ENCODE assay signal across 8 cellular contexts in the genomic region with DNA sequence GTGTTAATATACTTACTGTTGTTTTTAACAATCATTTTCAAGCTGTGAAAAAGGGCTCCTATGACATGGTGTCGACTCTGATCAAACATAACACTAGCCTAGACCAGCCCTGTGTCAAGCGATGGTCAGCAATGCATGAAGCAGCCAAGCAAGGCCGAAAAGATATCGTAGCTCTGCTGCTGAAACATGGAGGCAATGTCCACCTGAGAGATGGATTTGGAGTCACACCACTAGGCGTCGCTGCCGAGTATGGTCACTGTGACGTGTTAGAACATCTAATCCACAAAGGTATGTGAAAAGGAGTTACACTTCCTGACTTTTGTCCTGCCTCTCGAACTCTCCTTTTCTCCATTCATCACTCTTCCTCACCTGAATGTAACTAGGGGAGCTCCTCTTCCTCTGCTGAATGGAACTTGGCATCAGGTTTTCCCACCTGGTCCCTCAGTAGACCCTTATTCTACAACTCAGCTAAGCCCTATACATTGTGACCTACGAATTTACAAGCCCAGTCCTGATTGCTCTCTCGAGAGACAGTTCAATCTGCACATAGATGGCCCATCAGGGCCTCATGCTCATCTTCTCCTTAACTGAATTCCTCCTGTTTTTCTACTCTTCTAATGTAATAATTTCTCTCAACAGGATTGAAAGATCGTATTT. TPM values are rescaled to one million over a fixed set of nuclear protein-coding genes. Genes with fewer than 3 reads are reported as not detected.
A peak's percentile ranks its signal among the peaks of the same experiment; 100 is the strongest.
DNase-seq lines count a peak whose midpoint lies in the region; ATAC-seq and TF ChIP-seq lines count a peak whose summit lies in the region.

No MANE protein-coding gene starts in this region.

- TF ChIP-seq EP300 in ovary (IDR thresholded peaks at IDR 0.05), result no peak

- no peak overlapping the region for H3K27ac ChIP-seq in ovary

- no peaks in the 10 kb centered on the region for H3K27me3 ChIP-seq in ovary

- no peaks in the 10 kb centered on the region for H3K4me1 ChIP-seq in ovary (ENCODE audit: insufficient read depth)

- TF ChIP-seq POLR2A in ovary (IDR thresholded peaks at IDR 0.05), result no peak

- TF ChIP-seq CTCF in ovary (IDR thresholded peaks at IDR 0.05), result peak in 1 of 3 donors; percentile 6

- intact Hi-C loops in ovary (cut with DNase I), result no loop called here

- no peaks in the 10 kb centered on the region for H3K9me3 ChIP-seq in ovary

- H3K36me3 ChIP-seq in ovary, result no peaks in the 10 kb centered on the region

- 72 to 76% (median 75%) methylated on average over 12 of the region's 12 CpGs for WGBS in ovary, 3 donors

- no peak overlapping the region for H3K4me3 ChIP-seq in ovary

- peak; percentile 73 for DNase-seq in DMS53 (lab: John Stamatoyannopoulos, UW)
- DNase-seq in HS-27A (ENCODE audit: low read depth), result peak; percentile 23
- peak; percentile 74 for DNase-seq in activated CD4-positive, CD25-positive, alpha-beta regulatory T cell treated with anti-CD3 and anti-CD28 coated beads, Interleukin-2, amount 50 U/mL, for 72 hours
- DNase-seq in effector CD4-positive, alpha-beta T cell, result peak; percentile 41
- peak in 3 of 5 donors; percentile 29 to 47 (median 32) for DNase-seq in ovary
- DNase-seq in DMS153 (lab: John Stamatoyannopoulos, UW), result no peak
- no peak for DNase-seq in epidermal melanocyte (ENCODE audit: insufficient read length, low spot score)

- ATAC-seq in GM21423 (IDR thresholded peaks at IDR 0.05; ENCODE audit: unreplicated experiment), result peak; percentile 87

RNA-seq across cellular contexts. Expression of a gene that starts 23.0 kb away (rescaled TPM):
- not detected for total RNA-seq in ovary
- polyA plus RNA-seq in ovary, result not detected

RNA-seq across cellular contexts. Expression of a gene that starts 31.0 kb away (rescaled TPM):
- total RNA-seq in ovary, result under 1 TPM in 1 of 7 donors, not detected in 6; 0.15 TPM
- under 1 TPM in 1 of 2 donors, not detected in 1; 0.07 TPM for polyA plus RNA-seq in ovary

Comparison
In these comparisons a context has a peak if more than half of its experiments do, and no peak if none do; other contexts are left out.
1. DNase-seq: peak in DMS53 (single experiment), HS-27A (single experiment), activated CD4-positive, CD25-positive, alpha-beta regulatory T cell treated with anti-CD3 and anti-CD28 coated beads, Interleukin-2, amount 50 U/mL, for 72 hours (single experiment), effector CD4-positive, alpha-beta T cell (single experiment) and ovary (3 of 5); none in DMS153 (single experiment) and epidermal melanocyte (single experiment).